In genomic region chr5:15365040-15365439, GRCh38 we compare ENCODE assay signal across 19 cellular contexts.
"Had no signal": no experiment of that assay in that cellular context is flagged by ENCODE, and none has a peak within 500 bp of the region (broad histone marks: within the 10 kb centered on the region; RNA-seq: fewer than 3 reads in every experiment).

No MANE protein-coding gene starts in this region.

- H3K4me1 Mint-ChIP-seq: activated CD4-positive, alpha-beta T cell treated with anti-CD3 and anti-CD28 coated beads for 36 hours; endodermal cell; natural killer cell; stimulated activated memory B cell treated with anti-CD40 and anti-IgM and Interleukin-4, amounts not matched to agents 10 μg/mL and 1 μg/mL and 100 μg/mL, for 72 hours had no signal

- H3K4me1 ChIP-seq: breast epithelium, pancreas had no signal

- H3K79me2 ChIP-seq: hepatocyte had no signal

- H3K27ac Mint-ChIP-seq: activated CD4-positive, alpha-beta T cell treated with anti-CD3 and anti-CD28 coated beads for 36 hours; activated naive CD8-positive, alpha-beta T cell; endodermal cell; natural killer cell; stimulated activated memory B cell treated with anti-CD40 and anti-IgM and Interleukin-4, amounts not matched to agents 10 μg/mL and 1 μg/mL and 100 μg/mL, for 72 hours had no signal

- H3K9me3 ChIP-seq: breast epithelium, neutrophil, pancreas, thoracic aorta, upper lobe of right lung had no signal

- H3K4me2 ChIP-seq: hepatocyte had no signal

- DNase-seq: activated CD4-positive, alpha-beta T cell treated with anti-CD3 and anti-CD28 coated beads for 36 hours; activated CD4-positive, alpha-beta T cell treated with anti-CD3 and anti-CD28 coated beads, Interleukin-2, amount 50 U/mL, for 48 hours; anterior cingulate cortex; endodermal cell; erythroblast; left cardiac atrium; natural killer cell; pancreas; stimulated activated CD4-positive, alpha-beta T cell treated with anti-CD3 and anti-CD28 coated beads, Interleukin-4, amount 100 ng/mL, for 24 hours; upper lobe of right lung had no signal

- H3K4me3 ChIP-seq: breast epithelium, hepatocyte, pancreas, thoracic aorta, upper lobe of right lung had no signal

- H3K36me3 ChIP-seq: breast epithelium, neutrophil, pancreas, thoracic aorta, upper lobe of right lung had no signal

- FAIRE-seq: islet of Langerhans, pancreas, TTC549 had no signal

- H3K27me3 ChIP-seq: breast epithelium, hepatocyte, neutrophil, pancreas, upper lobe of right lung had no signal

- H3K27ac ChIP-seq: breast epithelium, hepatocyte, neutrophil, pancreas, thoracic aorta, upper lobe of right lung had no signal

- H3K36me3 Mint-ChIP-seq: activated naive CD8-positive, alpha-beta T cell; natural killer cell; stimulated activated memory B cell treated with anti-CD40 and anti-IgM and Interleukin-4, amounts not matched to agents 10 μg/mL and 1 μg/mL and 100 μg/mL, for 72 hours had no signal

- H3K9me3 Mint-ChIP-seq: endodermal cell had no signal

- H2AFZ ChIP-seq: hepatocyte had no signal

- H3K4me3 Mint-ChIP-seq: activated CD4-positive, alpha-beta T cell treated with anti-CD3 and anti-CD28 coated beads for 36 hours; activated naive CD8-positive, alpha-beta T cell; endodermal cell; natural killer cell; stimulated activated memory B cell treated with anti-CD40 and anti-IgM and Interleukin-4, amounts not matched to agents 10 μg/mL and 1 μg/mL and 100 μg/mL, for 72 hours had no signal

- ATAC-seq: activated CD4-positive, alpha-beta T cell treated with anti-CD3 and anti-CD28 coated beads for 36 hours; left cardiac atrium; natural killer cell; pancreas; sciatic nerve; stimulated activated memory B cell treated with anti-CD40 and anti-IgM and Interleukin-4, amounts not matched to agents 10 μg/mL and 1 μg/mL and 100 μg/mL, for 72 hours; upper lobe of right lung had no signal

- H3K27me3 Mint-ChIP-seq: activated CD4-positive, alpha-beta T cell treated with anti-CD3 and anti-CD28 coated beads for 36 hours; activated naive CD8-positive, alpha-beta T cell; stimulated activated memory B cell treated with anti-CD40 and anti-IgM and Interleukin-4, amounts not matched to agents 10 μg/mL and 1 μg/mL and 100 μg/mL, for 72 hours had no signal
